ENCODE assay signal across 16 cellular contexts in the genomic region with DNA sequence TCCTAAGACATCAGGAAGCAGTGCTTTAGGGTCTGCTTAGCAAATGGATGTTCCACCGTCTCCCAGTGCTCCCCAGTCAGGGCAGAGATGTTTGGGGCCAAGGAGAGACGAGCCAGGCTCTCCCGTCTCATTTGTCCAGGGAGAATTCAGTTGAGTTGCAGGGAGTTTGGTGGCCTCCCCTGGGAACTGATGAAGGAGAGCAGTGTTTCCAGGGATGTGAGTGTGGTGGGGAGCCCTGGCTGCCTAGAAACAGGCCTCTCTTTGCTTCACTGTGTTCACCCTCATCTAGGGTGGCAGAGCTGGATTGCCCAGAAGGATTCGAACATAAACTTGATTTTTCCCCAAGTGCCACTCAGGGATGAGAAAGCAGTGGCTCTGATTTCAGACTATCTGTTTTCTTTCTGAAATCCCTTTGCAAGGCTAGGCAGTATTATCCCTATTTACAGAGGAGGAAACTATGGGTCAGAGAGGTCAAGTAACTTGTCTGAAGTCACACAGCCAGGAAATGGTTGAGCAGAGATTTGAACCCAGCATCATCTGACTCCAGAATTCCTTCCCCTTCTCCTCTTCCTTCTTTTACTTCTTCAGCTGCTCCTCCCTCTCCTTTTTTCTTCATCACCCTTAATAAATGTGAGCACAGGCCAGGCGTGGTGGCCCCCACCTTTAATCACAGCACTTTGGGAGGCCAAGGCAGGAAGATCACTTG. TPM values are rescaled to one million over a fixed set of nuclear protein-coding genes. Genes with fewer than 3 reads are reported as not detected.
DNase-seq lines count a peak whose midpoint lies in the region; ATAC-seq and TF ChIP-seq lines count a peak whose summit lies in the region.
"Had no signal": no experiment of that assay in that cellular context is flagged by ENCODE, and none has a peak within 500 bp of the region (broad histone marks: within the 10 kb centered on the region; RNA-seq: fewer than 3 reads in every experiment).

No MANE protein-coding gene starts in this region.

- ATAC-seq in activated CD8-positive, alpha-beta T cell treated with anti-CD3 and anti-CD28 coated beads for 36 hours: no peak

- H3K4me3 Mint-ChIP-seq in activated naive CD4-positive, alpha-beta T cell treated with anti-CD3 and anti-CD28 coated beads, Interleukin-2, amount 50 U/mL, for 24 hours: no peak overlapping the region
- no peak overlapping the region for H3K4me3 Mint-ChIP-seq in activated CD8-positive, alpha-beta T cell treated with anti-CD3 and anti-CD28 coated beads for 36 hours
- H3K4me3 Mint-ChIP-seq: activated naive CD4-positive, alpha-beta T cell treated with anti-CD3 and anti-CD28 coated beads, Interleukin-2, amount 10 ng/mL, durations not matched to agents 7 days and 5 days; nephron had no signal

- H4K20me1 ChIP-seq in hepatocyte (ENCODE audit: insufficient read depth, poor library complexity, severe bottlenecking): no peaks in the 10 kb centered on the region
- no peaks in the 10 kb centered on the region for H4K20me1 ChIP-seq in MM.1S (ENCODE audit: insufficient read depth, low read length)

- peaks cover 3% of the 10 kb centered on the region for H3K36me3 Mint-ChIP-seq in activated naive CD4-positive, alpha-beta T cell treated with anti-CD3 and anti-CD28 coated beads, Interleukin-2, amount 50 U/mL, for 24 hours
- H3K36me3 Mint-ChIP-seq in activated CD8-positive, alpha-beta T cell treated with anti-CD3 and anti-CD28 coated beads for 36 hours (ENCODE audit: low read depth): peaks cover 54% of the 10 kb centered on the region

- H3F3A ChIP-seq in MM.1S (ENCODE audit: insufficient read depth, low read length): peaks cover 15% of the 10 kb centered on the region; the same call in 1 of the 2 replicates

- H3K27me3 Mint-ChIP-seq in activated naive CD4-positive, alpha-beta T cell treated with anti-CD3 and anti-CD28 coated beads, Interleukin-2, amount 50 U/mL, for 24 hours: no peaks in the 10 kb centered on the region
- H3K27me3 Mint-ChIP-seq in activated CD8-positive, alpha-beta T cell treated with anti-CD3 and anti-CD28 coated beads for 36 hours: no peaks in the 10 kb centered on the region
- H3K27me3 Mint-ChIP-seq: activated naive CD4-positive, alpha-beta T cell treated with anti-CD3 and anti-CD28 coated beads, Interleukin-2, amount 10 ng/mL, durations not matched to agents 7 days and 5 days had no signal

- H3K4me1 Mint-ChIP-seq in activated naive CD4-positive, alpha-beta T cell treated with anti-CD3 and anti-CD28 coated beads, Interleukin-2, amount 50 U/mL, for 24 hours: peaks cover 57% of the 10 kb centered on the region
- H3K4me1 Mint-ChIP-seq in activated CD8-positive, alpha-beta T cell treated with anti-CD3 and anti-CD28 coated beads for 36 hours (ENCODE audit: low read depth): peaks cover 44% of the 10 kb centered on the region

- no peaks in the 10 kb centered on the region for H3K27me3 ChIP-seq in hepatocyte
- H3K27me3 ChIP-seq in suprapubic skin: no peaks in the 10 kb centered on the region
- no peaks in the 10 kb centered on the region for H3K27me3 ChIP-seq in MM.1S (replicated peaks; ENCODE audit: insufficient read depth, low read length)
- H3K27me3 ChIP-seq in tibial nerve: no peaks in the 10 kb centered on the region
- H3K27me3 ChIP-seq: MG63 had no signal

- no peak overlapping the region for H3K9ac ChIP-seq in MM.1S (ENCODE audit: low read length)

- peak overlapping the region; percentile 12 for H3K27ac Mint-ChIP-seq in activated naive CD4-positive, alpha-beta T cell treated with anti-CD3 and anti-CD28 coated beads, Interleukin-2, amount 50 U/mL, for 24 hours
- H3K27ac Mint-ChIP-seq in activated CD8-positive, alpha-beta T cell treated with anti-CD3 and anti-CD28 coated beads for 36 hours: peak overlapping the region; percentile 24
- H3K27ac Mint-ChIP-seq: activated naive CD4-positive, alpha-beta T cell treated with anti-CD3 and anti-CD28 coated beads, Interleukin-2, amount 10 ng/mL, durations not matched to agents 7 days and 5 days had no signal

- H3K4me1 ChIP-seq in hepatocyte (ENCODE audit: insufficient read depth) (peaks cover 40% of the 10 kb centered on the region), suprapubic skin (peaks cover 46% of the 10 kb centered on the region), MM.1S (ENCODE audit: low read length) (peaks cover 21% of the 10 kb centered on the region), tibial nerve (peaks cover 0 to 77% (median 20%) of the 10 kb centered on the region in 4 donors)

- intact Hi-C loops in activated CD8-positive, alpha-beta T cell treated with anti-CD3 and anti-CD28 coated beads for 36 hours (cut with micrococcal nuclease): no loop called here

- H2AFZ ChIP-seq in hepatocyte (no peak overlapping the region), MM.1S (ENCODE audit: low read length) (no peak overlapping the region)

- H3K9me3 Mint-ChIP-seq in activated naive CD4-positive, alpha-beta T cell treated with anti-CD3 and anti-CD28 coated beads, Interleukin-2, amount 50 U/mL, for 24 hours: no peaks in the 10 kb centered on the region
- no peaks in the 10 kb centered on the region for H3K9me3 Mint-ChIP-seq in activated CD8-positive, alpha-beta T cell treated with anti-CD3 and anti-CD28 coated beads for 36 hours
- H3K9me3 Mint-ChIP-seq: activated naive CD4-positive, alpha-beta T cell treated with anti-CD3 and anti-CD28 coated beads, Interleukin-2, amount 10 ng/mL, durations not matched to agents 7 days and 5 days; nephron had no signal

- CTCF ChIA-PET in activated CD8-positive, alpha-beta T cell treated with anti-CD3 and anti-CD28 coated beads for 36 hours (lab: Charles Lee): no interaction called here

- no peaks in the 10 kb centered on the region for H3K9me2 ChIP-seq in hepatocyte (replicated peaks; ENCODE audit: insufficient read depth)
- no peaks in the 10 kb centered on the region for H3K9me2 ChIP-seq in MM.1S (replicated peaks; ENCODE audit: insufficient read depth, low read length)

- no peak overlapping the region for H3K4me2 ChIP-seq in hepatocyte
- H3K4me2 ChIP-seq in MM.1S (ENCODE audit: low read depth, low read length): no peak overlapping the region

- no peak for DNase-seq in activated naive CD4-positive, alpha-beta T cell treated with Interleukin-2 at 50 U/mL for 16 hours
- no peak for DNase-seq in activated CD8-positive, alpha-beta T cell treated with anti-CD3 and anti-CD28 coated beads for 36 hours
- DNase-seq in hepatocyte (ENCODE audit: low spot score) (no peak), suprapubic skin (ENCODE audit: low spot score in 2 of 2) (no peak), MM.1S (no peak), tibial nerve (ENCODE audit: low spot score in 2 of 2) (no peak), foreskin melanocyte (no peak)
- DNase-seq: activated naive CD4-positive, alpha-beta T cell treated with anti-CD3 and anti-CD28 coated beads, Interleukin-2, amount 10 ng/mL, durations not matched to agents 7 days and 5 days; EL; foreskin fibroblast; GOT3; MG63; NK-92 treated with Interleukin-12 subunit alpha and Interleukin-12 subunit beta, amount 100 ng/mL, for 24 hours; small intestine had no signal

- POLR2A ChIA-PET in activated CD8-positive, alpha-beta T cell treated with anti-CD3 and anti-CD28 coated beads for 36 hours (lab: Charles Lee): interaction anchor here (1.4 kb wide), 1 partner anchor 42 kb away, joined by 5 read pairs; no protein-coding TSS in a partner anchor

- no peak for TF ChIP-seq POLR2A in suprapubic skin (IDR thresholded peaks at IDR 0.05)
- TF ChIP-seq POLR2A in tibial nerve (IDR thresholded peaks at IDR 0.05): no peak

- no peak for TF ChIP-seq EP300 in suprapubic skin (IDR thresholded peaks at IDR 0.05)
- TF ChIP-seq EP300 in tibial nerve (IDR thresholded peaks at IDR 0.05): no peak

- no peak overlapping the region for H3K4me3 ChIP-seq in hepatocyte
- no peak overlapping the region for H3K4me3 ChIP-seq in suprapubic skin
- no peak overlapping the region for H3K4me3 ChIP-seq in MM.1S (ENCODE audit: low read length)
- H3K4me3 ChIP-seq in tibial nerve: no peak overlapping the region
- H3K4me3 ChIP-seq: MG63 had no signal

- WGBS in hepatocyte (ENCODE audit: low lambda C conversion rate, missing lambda C conversion rate): 92% methylated on average over 5 of the region's 5 CpGs
- WGBS in suprapubic skin: 89% methylated on average over 5 of the region's 5 CpGs
- 72 to 79% methylated on average over 5 of the region's 5 CpGs for WGBS in tibial nerve, 2 donors

- TF ChIP-seq CTCF in activated CD8-positive, alpha-beta T cell treated with anti-CD3 and anti-CD28 coated beads for 36 hours (IDR thresholded peaks at IDR 0.05): no peak
- no peak for TF ChIP-seq CTCF in hepatocyte (IDR thresholded peaks at IDR 0.05; ENCODE audit: poor library complexity)
- no peak for TF ChIP-seq CTCF in suprapubic skin (IDR thresholded peaks at IDR 0.05)
- no peak for TF ChIP-seq CTCF in MM.1S (IDR thresholded peaks at IDR 0.05; ENCODE audit: low read length)
- TF ChIP-seq CTCF in tibial nerve (IDR thresholded peaks at IDR 0.05): no peak

- H3K36me3 ChIP-seq in hepatocyte (replicated peaks; ENCODE audit: insufficient read depth, low read depth) (no peaks in the 10 kb centered on the region), suprapubic skin (peaks cover 44% of the 10 kb centered on the region), MM.1S (replicated peaks; ENCODE audit: insufficient read depth, low read length) (no peaks in the 10 kb centered on the region), tibial nerve (peaks cover 0 to 62% (median 0%) of the 10 kb centered on the region in 3 donors)

- H3K9me3 ChIP-seq in hepatocyte (ENCODE audit: low read depth): no peaks in the 10 kb centered on the region
- no peaks in the 10 kb centered on the region for H3K9me3 ChIP-seq in suprapubic skin
- H3K9me3 ChIP-seq in MM.1S (replicated peaks; ENCODE audit: insufficient read depth, low read length): no peaks in the 10 kb centered on the region
- no peaks in the 10 kb centered on the region for H3K9me3 ChIP-seq in tibial nerve
- H3K9me3 ChIP-seq: MG63 had no signal

- peaks cover 8% of the 10 kb centered on the region for H3K79me2 ChIP-seq in hepatocyte
- H3K79me2 ChIP-seq in MM.1S (ENCODE audit: low read length): peaks cover 9% of the 10 kb centered on the region

- peak overlapping the region; percentile 98 for H3K27ac ChIP-seq in hepatocyte
- H3K27ac ChIP-seq in suprapubic skin: peak overlapping the region; percentile 43
- H3K27ac ChIP-seq in MM.1S (ENCODE audit: low read length): no peak overlapping the region
- peak overlapping the region in 2 of 4 donors; percentile 24 to 33 for H3K27ac ChIP-seq in tibial nerve

RNA-seq across cellular contexts. Expression of a gene that starts 6.6 kb away (rescaled TPM):
- 10 to 100 TPM; 29.9 to 33.5 TPM for total RNA-seq in activated CD8-positive, alpha-beta T cell treated with anti-CD3 and anti-CD28 coated beads for 36 hours
- total RNA-seq in hepatocyte (16.9 and 20.1 TPM in 2 replicates), suprapubic skin (10 to 100 TPM; 15.5 to 74.1 (median 35.6) TPM), tibial nerve (10 to 100 TPM; 62.7 to 77.6 (median 69.8) TPM)
- polyA plus RNA-seq in hepatocyte: 31.3 and 32.1 TPM in 2 replicates

RNA-seq across cellular contexts. Expression of a gene that starts 42.3 kb away (rescaled TPM):
- 10 to 100 TPM; 18.5 to 19.1 TPM for total RNA-seq in activated CD8-positive, alpha-beta T cell treated with anti-CD3 and anti-CD28 coated beads for 36 hours
- 16.1 and 19.1 TPM in 2 replicates for total RNA-seq in hepatocyte
- 15.7 and 26.9 TPM in 2 replicates for polyA plus RNA-seq in hepatocyte
- 10 to 100 TPM; 14.7 to 21.7 (median 16.9) TPM for total RNA-seq in suprapubic skin
- 10 to 100 TPM in 3 of 4 donors, 1 to 10 TPM in 1; 8.3 to 27.5 (median 14.1) TPM for total RNA-seq in tibial nerve

RNA-seq across cellular contexts. Expression of a gene that starts 42.6 kb away (rescaled TPM):
- 100 to 1,000 TPM; 112 to 133 TPM for total RNA-seq in activated CD8-positive, alpha-beta T cell treated with anti-CD3 and anti-CD28 coated beads for 36 hours
- 32.3 and 52.6 TPM in 2 replicates for total RNA-seq in hepatocyte
- 36.0 and 37.8 TPM in 2 replicates for polyA plus RNA-seq in hepatocyte
- total RNA-seq in suprapubic skin: 10 to 100 TPM; 53.9 to 71.8 (median 63.9) TPM
- 100 to 1,000 TPM in 1 of 4 donors, 10 to 100 TPM in 3; 49.4 to 105 (median 83.0) TPM for total RNA-seq in tibial nerve
